In genomic region chr6:118313208-118313607, GRCh38 we compare ENCODE assay signal across 16 cellular contexts.
DNase-seq lines count a peak whose midpoint lies in the region; ATAC-seq, FAIRE-seq and TF ChIP-seq lines count a peak whose summit lies in the region.
"Had no signal": no experiment of that assay in that cellular context is flagged by ENCODE, and none has a peak within 500 bp of the region (broad histone marks: within the 10 kb centered on the region; RNA-seq: fewer than 3 reads in every experiment).

No MANE protein-coding gene starts in this region.

- no peak overlapping the region for H3K27ac Mint-ChIP-seq in H9

- H3K36me3 ChIP-seq in mesendoderm (ENCODE audit: control insufficient read depth, insufficient read depth, low read length) (no peaks in the 10 kb centered on the region), tibial artery (no peaks in the 10 kb centered on the region)
- H3K36me3 ChIP-seq: BLaER1 treated with 17β-estradiol and CSF1 and Interleukin-3, amounts not matched to agents 10 nM and 100 nM had no signal

- H3K23me2 ChIP-seq in H9 (ENCODE audit: insufficient read length, low read depth, low read length, poor library complexity, severe bottlenecking) = no peaks in the 10 kb centered on the region

- no peak overlapping the region for H2AFZ ChIP-seq in H9 (ENCODE audit: low read length)
- H2AFZ ChIP-seq: GM23248 had no signal

- H3K9me3 Mint-ChIP-seq in H9 = no peaks in the 10 kb centered on the region

- H4K8ac ChIP-seq in mesendoderm (ENCODE audit: low read depth, low read length) (no peak overlapping the region), H9 (replicated peaks; ENCODE audit: insufficient read length, low read depth, low read length) (no peak overlapping the region)

- intact Hi-C loops in tibial artery (cut with DNase I; ENCODE audit: low total_unique reads) = no loop called here

- H3K79me1 ChIP-seq in mesendoderm (ENCODE audit: low read length) (no peaks in the 10 kb centered on the region), H9 (ENCODE audit: insufficient read depth, low read depth, low read length, poor library complexity, severe bottlenecking) (no peaks in the 10 kb centered on the region)

- H4K20me1 ChIP-seq in H9 (ENCODE audit: control insufficient read depth, insufficient read depth, insufficient read length) = no peaks in the 10 kb centered on the region
- H4K20me1 ChIP-seq: BLaER1 treated with 17β-estradiol and CSF1 and Interleukin-3, amounts not matched to agents 10 nM and 100 nM had no signal

- H3K18ac ChIP-seq in mesendoderm (ENCODE audit: low read length) (no peak overlapping the region), H9 (ENCODE audit: insufficient read length, low read depth, low read length) (no peak overlapping the region)

- H3K27me3 Mint-ChIP-seq in H9 (ENCODE audit: low read depth) = no peaks in the 10 kb centered on the region

- H3K9me3 ChIP-seq in tibial artery (no peaks in the 10 kb centered on the region), H9 (ENCODE audit: control insufficient read depth, low read depth, low read length) (no peaks in the 10 kb centered on the region)

- H3K4me3 ChIP-seq in coronary artery = no peak overlapping the region
- H3K4me3 ChIP-seq in mesendoderm (ENCODE audit: low read length) = no peak overlapping the region
- no peak overlapping the region for H3K4me3 ChIP-seq in tibial artery
- H3K4me3 ChIP-seq: BLaER1 treated with 17β-estradiol and CSF1 and Interleukin-3, amounts not matched to agents 10 nM and 100 nM; GM12878; GM23248 had no signal

- H3K9ac ChIP-seq in mesendoderm (ENCODE audit: low read length) = no peak overlapping the region
- H3K9ac ChIP-seq in H9 (ENCODE audit: extremely low read depth, insufficient read length, low read length) = no peak overlapping the region
- H3K9ac ChIP-seq: BLaER1 treated with 17β-estradiol and CSF1 and Interleukin-3, amounts not matched to agents 10 nM and 100 nM; GM23248 had no signal

- TF ChIP-seq CTCF in coronary artery (IDR thresholded peaks at IDR 0.05) = no peak
- no peak for TF ChIP-seq CTCF in tibial artery (IDR thresholded peaks at IDR 0.05)
- no peak for TF ChIP-seq CTCF in H9 (conservative IDR thresholded peaks at IDR 0.05)

- H3K4ac ChIP-seq in mesendoderm (ENCODE audit: low read depth, low read length) (no peak overlapping the region), H9 (ENCODE audit: low read depth, low read length) (no peak overlapping the region)

- peak overlapping the region; percentile 24 to 91 for H3K27ac ChIP-seq in coronary artery
- no peak overlapping the region for H3K27ac ChIP-seq in mesendoderm (ENCODE audit: low read depth, low read length)
- peak overlapping the region; percentile 77 to 88 for H3K27ac ChIP-seq in tibial artery
- no peak overlapping the region for H3K27ac ChIP-seq in H9 (ENCODE audit: insufficient read length, low read depth, low read length)
- H3K27ac ChIP-seq: BLaER1 treated with 17β-estradiol and CSF1 and Interleukin-3, amounts not matched to agents 10 nM and 100 nM; GM23248; HL-60 had no signal

- no peak overlapping the region for H2BK20ac ChIP-seq in H9 (ENCODE audit: low read depth, low read length, poor library complexity, severe bottlenecking)

- no peak for FAIRE-seq in frontal cortex (lab: Jason Lieb, UNC)
- FAIRE-seq: GM12878, GM18507, H54 had no signal

- H2BK12ac ChIP-seq in H9 (ENCODE audit: insufficient read length, low read depth, low read length) = no peak overlapping the region

- H4K91ac ChIP-seq in H9 (ENCODE audit: insufficient read length, low read depth, low read length) = no peak overlapping the region

- no peak for ATAC-seq in GM18868 (IDR thresholded peaks at IDR 0.05; ENCODE audit: unreplicated experiment)
- ATAC-seq: GM12878 had no signal

- H3K4me2 ChIP-seq in mesendoderm (ENCODE audit: low read length) (no peak overlapping the region), H9 (ENCODE audit: insufficient read depth, insufficient read length, low read length) (no peak overlapping the region)
- H3K4me2 ChIP-seq: BLaER1 treated with 17β-estradiol and CSF1 and Interleukin-3, amounts not matched to agents 10 nM and 100 nM had no signal

- H3K56ac ChIP-seq in mesendoderm (ENCODE audit: low read length) = no peak overlapping the region
- H3K56ac ChIP-seq in H9 (ENCODE audit: insufficient read length, low read depth, low read length) = no peak overlapping the region

- H2BK5ac ChIP-seq in mesendoderm (ENCODE audit: low read length) (no peak overlapping the region), H9 (ENCODE audit: insufficient read length, low read length) (no peak overlapping the region)

- H3K4me1 ChIP-seq in mesendoderm (ENCODE audit: control insufficient read depth, low read depth, low read length) = no peaks in the 10 kb centered on the region
- peaks cover 4 to 82% (median 28%) of the 10 kb centered on the region in 4 donors for H3K4me1 ChIP-seq in tibial artery
- H3K4me1 ChIP-seq in H9 (ENCODE audit: insufficient read depth, low read length) = no peaks in the 10 kb centered on the region

- no peak overlapping the region for H3K4me3 Mint-ChIP-seq in H9
- H3K4me3 Mint-ChIP-seq: CD4-positive, CD25-positive, alpha-beta regulatory T cell had no signal

- DNase-seq in NCI-H82 (lab: John Stamatoyannopoulos, UW) (peak; percentile 66), coronary artery (ENCODE audit: low spot score) (no peak), mesendoderm (peak; percentile 4), tibial artery (no peak), frontal cortex (ENCODE audit: low spot score in 2 of 2) (no peak), H9 (no peak)
- DNase-seq: ACHN; CD4-positive, CD25-positive, alpha-beta regulatory T cell; DMS 273 treated with DMSO at 0.1 percent for 48 hours; GM23248 had no signal

- H3T11ph ChIP-seq in H9 (ENCODE audit: low read length) = no peak overlapping the region

- no peaks in the 10 kb centered on the region for H3K4me1 Mint-ChIP-seq in H9
- H3K4me1 Mint-ChIP-seq: CD4-positive, CD25-positive, alpha-beta regulatory T cell had no signal

- H2BK15ac ChIP-seq in mesendoderm (replicated peaks; ENCODE audit: low read depth) (no peak overlapping the region), H9 (ENCODE audit: low read depth, low read length) (no peak overlapping the region)

- H4K5ac ChIP-seq in mesendoderm (ENCODE audit: low read length) (no peak overlapping the region), H9 (ENCODE audit: insufficient read length, low read depth, low read length) (no peak overlapping the region)

- H3K23ac ChIP-seq in mesendoderm (ENCODE audit: low read length) = no peak overlapping the region
- no peak overlapping the region for H3K23ac ChIP-seq in H9 (ENCODE audit: insufficient read length, low read depth, low read length)

- no peak overlapping the region for H3K14ac ChIP-seq in H9 (ENCODE audit: insufficient read depth, low read length)

- WGBS in mesendoderm (ENCODE audit: extremely low coverage, insufficient coverage, low lambda C conversion rate) = no CpG with 5 or more reads among the region's 3 CpGs
- no CpG with 5 or more reads among the region's 3 CpGs for WGBS in H9 (ENCODE audit: extremely low coverage, insufficient read length, low lambda C conversion rate)

- H2BK120ac ChIP-seq in mesendoderm (ENCODE audit: low read depth, low read length) (no peak overlapping the region), H9 (ENCODE audit: low read depth, low read length, poor library complexity, severe bottlenecking) (no peak overlapping the region)

- no peaks in the 10 kb centered on the region; a peak in 1 of 7 replicates for H3K36me3 Mint-ChIP-seq in H9 (ENCODE audit: insufficient read depth in 1 of 3, low read depth in 3 of 3)
- H3K36me3 Mint-ChIP-seq: CD4-positive, CD25-positive, alpha-beta regulatory T cell had no signal

- H2AK5ac ChIP-seq in mesendoderm (ENCODE audit: low read length) (no peak overlapping the region), H9 (ENCODE audit: insufficient read length, low read length) (no peak overlapping the region)

- H3K79me2 ChIP-seq in mesendoderm (ENCODE audit: control insufficient read depth, insufficient read depth, low read length) (no peaks in the 10 kb centered on the region), H9 (ENCODE audit: insufficient read depth, low read length) (no peaks in the 10 kb centered on the region)

- no peaks in the 10 kb centered on the region for H3K27me3 ChIP-seq in mesendoderm (ENCODE audit: insufficient read depth, low read length, poor library complexity)
- no peaks in the 10 kb centered on the region for H3K27me3 ChIP-seq in tibial artery
- H3K27me3 ChIP-seq in H9 (ENCODE audit: insufficient read depth, low read length) = no peaks in the 10 kb centered on the region
- H3K27me3 ChIP-seq: BLaER1 treated with 17β-estradiol and CSF1 and Interleukin-3, amounts not matched to agents 10 nM and 100 nM had no signal

Comparison
In these comparisons a context has a peak if more than half of its experiments do, and no peak if none do; other contexts are left out.
1. DNase-seq: peak in NCI-H82 (single experiment) and mesendoderm (single experiment); none in coronary artery (single experiment), tibial artery (0 of 2), frontal cortex (0 of 2) and H9 (single experiment).
2. H3K27ac ChIP-seq: peak in coronary artery (2 of 2) and tibial artery (2 of 2); none in mesendoderm (single experiment) and H9 (single experiment).